8 cellular contexts compared by ENCODE assay signal in genomic region chr6:28977351-28978136, GRCh38. TPM values are rescaled to one million over a fixed set of nuclear protein-coding genes. Genes with fewer than 3 reads are reported as not detected.
A peak's percentile ranks its signal among the peaks of the same experiment; 100 is the strongest.
DNase-seq lines count a peak whose midpoint lies in the region; ATAC-seq and TF ChIP-seq lines count a peak whose summit lies in the region.

No MANE protein-coding gene starts in this region.

- peaks cover 10% of the 10 kb centered on the region for H3F3A ChIP-seq in MM.1S (ENCODE audit: insufficient read depth, low read length)

- peaks cover 0 to 6% (median 4%) of the 10 kb centered on the region in 6 donors for H3K9me3 Mint-ChIP-seq in immature natural killer cell

- peak overlapping the region; percentile 29; the same call in 1 of the 2 replicates for H3K4me2 ChIP-seq in MM.1S (ENCODE audit: low read depth, low read length)

- 0 out of 2 replicates have a peak overlapping the region, but pooled peaks have one; percentile 12 for H3K4me3 ChIP-seq in MM.1S (ENCODE audit: low read length)
- peak overlapping the region; percentile 36 for H3K4me3 ChIP-seq in upper lobe of right lung

- peaks cover 0 to 3% (median 0%) of the 10 kb centered on the region in 3 donors for H3K36me3 Mint-ChIP-seq in immature natural killer cell

- DNase-seq in AG08395 (ENCODE audit: low spot score) (peak; percentile 39), MM.1S (no peak), amniotic epithelial cell (ENCODE audit: low read depth) (peak; percentile 85), immature natural killer cell (peak in 1 of 3 donors; percentile 26), upper lobe of right lung (no peak), medulla oblongata (ENCODE audit: extremely low spot score) (no peak)
- no peak for DNase-seq in activated effector memory CD4-positive, alpha-beta T cell treated with Interleukin-2 at 50 U/mL for 16 hours

- ATAC-seq in upper lobe of right lung (peak; percentile 45), HG02642 (IDR thresholded peaks at IDR 0.05; ENCODE audit: poor library complexity, unreplicated experiment) (no peak)

- H3K27ac Mint-ChIP-seq in immature natural killer cell, result no peak overlapping the region

- H3K9me2 ChIP-seq in MM.1S (replicated peaks; ENCODE audit: insufficient read depth, low read length), result no peaks in the 10 kb centered on the region

- H4K20me1 ChIP-seq in MM.1S (ENCODE audit: insufficient read depth, low read length), result no peaks in the 10 kb centered on the region

- TF ChIP-seq CTCF in MM.1S (IDR thresholded peaks at IDR 0.05; ENCODE audit: low read length), result no peak
- no peak for TF ChIP-seq CTCF in upper lobe of right lung (IDR thresholded peaks at IDR 0.05)

- H3K27me3 Mint-ChIP-seq in immature natural killer cell (ENCODE audit: low read depth in 3 of 3), result peaks cover 29 to 49% (median 36%) of the 10 kb centered on the region in 3 donors

- no peaks in the 10 kb centered on the region for H3K4me1 ChIP-seq in MM.1S (ENCODE audit: low read length)
- H3K4me1 ChIP-seq in upper lobe of right lung, result no peaks in the 10 kb centered on the region

- 0 out of 2 replicates have a peak overlapping the region, but pooled peaks have one; percentile 11 for H2AFZ ChIP-seq in MM.1S (ENCODE audit: low read length)

- no peaks in the 10 kb centered on the region for H3K79me2 ChIP-seq in MM.1S (ENCODE audit: low read length)

- H3K4me1 Mint-ChIP-seq in immature natural killer cell, result peaks cover 28 to 46% of the 10 kb centered on the region in 2 donors

- no peaks in the 10 kb centered on the region for H3K9me3 ChIP-seq in MM.1S (replicated peaks; ENCODE audit: insufficient read depth, low read length)
- H3K9me3 ChIP-seq in upper lobe of right lung, result no peaks in the 10 kb centered on the region

- peaks cover 7% of the 10 kb centered on the region; the same call in 1 of the 2 replicates for H3K27me3 ChIP-seq in MM.1S (replicated peaks; ENCODE audit: insufficient read depth, low read length)
- peaks cover 10% of the 10 kb centered on the region for H3K27me3 ChIP-seq in upper lobe of right lung

- peak overlapping the region; percentile 49 to 76 (median 57) for H3K4me3 Mint-ChIP-seq in immature natural killer cell

- no peaks in the 10 kb centered on the region for H3K36me3 ChIP-seq in MM.1S (replicated peaks; ENCODE audit: insufficient read depth, low read length)
- H3K36me3 ChIP-seq in upper lobe of right lung, result no peaks in the 10 kb centered on the region

- H3K27ac ChIP-seq in MM.1S (ENCODE audit: low read length) (no peak overlapping the region), upper lobe of right lung (no peak overlapping the region)

- intact Hi-C loops in upper lobe of right lung (cut with DNase I), result no loop called here

- H3K9ac ChIP-seq in MM.1S (ENCODE audit: low read length), result no peak overlapping the region

RNA-seq across cellular contexts. Expression of gene ZNF311, which starts 27.6 kb away (rescaled TPM):
- polyA plus RNA-seq in immature natural killer cell, result not detected
- 1.8 TPM for total RNA-seq in upper lobe of right lung

RNA-seq across cellular contexts. Expression of gene TRIM27, which starts 53.8 kb away (rescaled TPM):
- 10 to 100 TPM; 30.2 to 51.1 (median 43.0) TPM for polyA plus RNA-seq in immature natural killer cell
- 49.9 TPM for total RNA-seq in upper lobe of right lung

Comparison
In these comparisons a context has a peak if more than half of its experiments do, and no peak if none do; other contexts are left out.
1. DNase-seq: peak in AG08395 (single experiment) and amniotic epithelial cell (single experiment); none in MM.1S (single experiment), upper lobe of right lung (single experiment), activated effector memory CD4-positive, alpha-beta T cell treated with Interleukin-2 at 50 U/mL for 16 hours (single experiment) and medulla oblongata (single experiment).